In the genomic region with DNA sequence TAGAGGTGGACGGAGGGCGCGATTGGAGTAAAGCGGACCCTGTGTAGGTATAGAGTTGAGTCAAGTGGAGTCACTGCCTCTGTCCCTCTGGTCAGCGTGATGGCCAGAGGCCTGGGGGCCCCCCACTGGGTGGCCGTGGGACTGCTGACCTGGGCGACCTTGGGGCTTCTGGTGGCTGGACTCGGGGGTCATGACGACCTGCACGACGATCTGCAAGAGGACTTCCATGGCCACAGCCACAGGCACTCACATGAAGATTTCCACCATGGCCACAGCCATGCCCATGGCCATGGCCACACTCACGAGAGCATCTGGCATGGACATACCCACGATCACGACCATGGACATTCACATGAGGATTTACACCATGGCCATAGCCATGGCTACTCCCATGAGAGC, we compare ENCODE assay signal across 8 cellular contexts. TPM values are rescaled to one million over a fixed set of nuclear protein-coding genes. Genes with fewer than 3 reads are reported as not detected.
DNase-seq lines count a peak whose midpoint lies in the region; ATAC-seq and TF ChIP-seq lines count a peak whose summit lies in the region.

No MANE protein-coding gene starts in this region.

- TF ChIP-seq RAD21 in IMR-90 (IDR thresholded peaks at IDR 0.05; ENCODE audit: low read length), result no peak

- H3K9me1 ChIP-seq in IMR-90 (ENCODE audit: insufficient read depth, low read length), result peaks cover 31% of the 10 kb centered on the region

- H2AK5ac ChIP-seq in IMR-90 (ENCODE audit: low read depth, low read length), result peak overlapping the region; percentile 99

- no peak overlapping the region for H2BK20ac ChIP-seq in IMR-90 (ENCODE audit: low read depth, low read length)

- POLR2A ChIA-PET in AG04449 (lab: Yijun Ruan, JAX) (no interaction called here), IMR-90 (lab: Charles Lee; ENCODE audit: unreplicated experiment) (no interaction called here)

- H2AFZ ChIP-seq in IMR-90 (replicated peaks; ENCODE audit: low read length, poor library complexity), result peak overlapping the region; percentile 99

- intact Hi-C loops in IMR-90 (cut with micrococcal nuclease), result loop anchor here (2.0 kb wide), 2 partner anchors 48 to 228 kb away; no protein-coding TSS in a partner anchor

- TF ChIP-seq CTCF in AG04449 (IDR thresholded peaks at IDR 0.05; ENCODE audit: insufficient read depth, low read length, missing control alignments) (no peak), IMR-90 (conservative IDR thresholded peaks at IDR 0.05; ENCODE audit: low read depth, low read length) (0 out of 2 replicates have a peak, but pooled peaks have one; percentile 4), choroid plexus epithelial cell (conservative IDR thresholded peaks at IDR 0.05; ENCODE audit: low read depth, low read length) (no peak)

- H4K20me1 ChIP-seq in IMR-90 (ENCODE audit: insufficient read depth, low read length), result peaks cover 55% of the 10 kb centered on the region; the same call in 1 of the 2 replicates

- ATAC-seq in IMR-90 (ENCODE audit: low read depth) (peak; percentile 3), GM21381 (IDR thresholded peaks at IDR 0.05; ENCODE audit: unreplicated experiment) (no peak)

- dilution Hi-C loops in IMR-90 (cut with HindIII; ENCODE audit: low sequenced_read_pairs, unreplicated experiment), result no loop called here

- H3K27me3 ChIP-seq in IMR-90 (ENCODE audit: control insufficient read depth, insufficient read depth, low read length) (no peaks in the 10 kb centered on the region), mucosa of rectum (ENCODE audit: control insufficient read depth in 2 of 2, insufficient read depth in 2 of 2, low read length in 2 of 2) (no peaks in the 10 kb centered on the region)

- 21% methylated on average over 5 of the region's 14 CpGs; no CpG with 5 or more reads in 1 of the 2 experiments for WGBS in IMR-90 (ENCODE audit: extremely low coverage in 2 of 2, insufficient read length in 1 of 2), 2 experiments

- peak overlapping the region; percentile 13; the same call in 2 of the 3 replicates for H2BK15ac ChIP-seq in IMR-90 (ENCODE audit: low read depth, low read length)

- peak overlapping the region; percentile 88 for H3K18ac ChIP-seq in IMR-90 (ENCODE audit: low read depth, low read length)

- H3K14ac ChIP-seq in IMR-90 (replicated peaks; ENCODE audit: low read depth, low read length), result peak overlapping the region; percentile 100

- H3K4ac ChIP-seq in IMR-90 (ENCODE audit: low read depth, low read length), result peak overlapping the region; percentile 99

- DNase-seq in AG04449 (ENCODE audit: low read depth, low spot score) (no peak), IMR-90 (no peak), choroid plexus epithelial cell (ENCODE audit: low read depth) (no peak), mesenteric fat pad (ENCODE audit: low spot score) (no peak), SKM-1 treated with dmso at 0.1 percent for 144 hours (lab: John Stamatoyannopoulos, UW; ENCODE audit: unreplicated experiment) (no peak), NCI-H1436 treated with DMSO at 0.1 percent for 48 hours (lab: John Stamatoyannopoulos, UW) (no peak)

- peak overlapping the region; percentile 81 to 99 for H4K8ac ChIP-seq in IMR-90 (ENCODE audit: low read depth in 2 of 2, low read length in 2 of 2)

- H3K56ac ChIP-seq in IMR-90 (ENCODE audit: extremely low read depth, insufficient read depth, low read length), result peak overlapping the region; percentile 100

- BruUV-seq in IMR-90 (replicated peaks; lab: Mats Ljungman, UMichigan), result TSS peak; percentile 91

- H2BK5ac ChIP-seq in IMR-90 (ENCODE audit: low read depth, low read length, poor library complexity, severe bottlenecking), result peak overlapping the region; percentile 95

- peak overlapping the region; percentile 76 for H2BK120ac ChIP-seq in IMR-90 (ENCODE audit: low read depth, low read length)

- H3K4me1 ChIP-seq in IMR-90 (ENCODE audit: control insufficient read depth, insufficient read depth, low read length) (peaks cover 25% of the 10 kb centered on the region), mucosa of rectum (ENCODE audit: control insufficient read depth in 2 of 2, insufficient read depth in 2 of 2, low read length in 2 of 2) (peaks cover 37 to 45% of the 10 kb centered on the region in 2 donors)

- H3K9ac ChIP-seq in IMR-90 (ENCODE audit: low read depth, low read length) (peak overlapping the region; percentile 98), mucosa of rectum (ENCODE audit: low read depth in 1 of 2, low read length in 2 of 2) (peak overlapping the region; percentile 95 to 98)

- H3K4me3 ChIP-seq in AG04449 (ENCODE audit: low read depth, low read length), result peak overlapping the region; percentile 72
- peak overlapping the region; percentile 73 for H3K4me3 ChIP-seq in IMR-90 (ENCODE audit: insufficient read depth, low read depth, low read length)
- peak overlapping the region; percentile 94 for H3K4me3 ChIP-seq in choroid plexus epithelial cell (ENCODE audit: low read depth, low read length)
- H3K4me3 ChIP-seq in mucosa of rectum (ENCODE audit: low read length in 2 of 2), result peak overlapping the region; percentile 94 to 99

- CTCF ChIA-PET in AG04449 (lab: Yijun Ruan, JAX) (no interaction called here), IMR-90 (lab: Yijun Ruan, JAX) (no interaction called here)

- H3K36me3 ChIP-seq in IMR-90 (ENCODE audit: control insufficient read depth, insufficient read depth, low read length), result peaks cover 34% of the 10 kb centered on the region
- H3K36me3 ChIP-seq in mucosa of rectum (ENCODE audit: control insufficient read depth in 2 of 2, insufficient read depth in 2 of 2, low read length in 2 of 2), result peaks cover 33 to 37% of the 10 kb centered on the region in 2 donors

- TF ChIP-seq POLR2A in IMR-90 (IDR thresholded peaks at IDR 0.05; ENCODE audit: low read depth, low read length), result no peak

- H4K5ac ChIP-seq in IMR-90 (ENCODE audit: low read depth, low read length), result peak overlapping the region; percentile 85

- peak overlapping the region; percentile 99 for H4K91ac ChIP-seq in IMR-90 (ENCODE audit: insufficient read depth, low read depth, low read length)

- in situ Hi-C loops in IMR-90 (cut with MboI; ENCODE audit: low sequenced_read_pairs), result no loop called here

- H2AK9ac ChIP-seq in IMR-90 (replicated peaks; ENCODE audit: low read depth, low read length, poor library complexity), result peak overlapping the region; percentile 100

- H3K79me1 ChIP-seq in IMR-90 (ENCODE audit: low read depth in 1 of 2, low read length in 2 of 2), result peaks cover 20 to 88% of the 10 kb centered on the region in 2 experiments; a peak in 3 of 4 replicates

- no peaks in the 10 kb centered on the region for H3K9me3 ChIP-seq in IMR-90 (ENCODE audit: control insufficient read depth, insufficient read depth, low read length)
- no peaks in the 10 kb centered on the region for H3K9me3 ChIP-seq in mucosa of rectum (ENCODE audit: control insufficient read depth in 2 of 2, low read length in 2 of 2)

- H3K27ac ChIP-seq in IMR-90 (ENCODE audit: insufficient read depth, low read length) (peak overlapping the region; percentile 92), mucosa of rectum (ENCODE audit: low read depth in 2 of 2, low read length in 2 of 2) (peak overlapping the region; percentile 97 to 99)

- peak overlapping the region; percentile 99 for H3K23ac ChIP-seq in IMR-90 (ENCODE audit: low read depth, low read length)

- peak overlapping the region; percentile 99 for H3K4me2 ChIP-seq in IMR-90 (ENCODE audit: low read depth, low read length)

TF ChIP-seq in IMR-90, 13 proteins besides CTCF, POLR2A, EP300 and RAD21 (continues in another document):
- no peak for TF ChIP-seq RCOR1 (IDR thresholded peaks at IDR 0.05; ENCODE audit: insufficient replicate concordance, low read length)
- TF ChIP-seq BHLHE40 (IDR thresholded peaks at IDR 0.05; ENCODE audit: low read depth, low read length), result no peak
- TF ChIP-seq USF2 (IDR thresholded peaks at IDR 0.05; ENCODE audit: low read depth, low read length), result no peak

RNA-seq across cellular contexts. Expression of gene SLC39A7, which starts 0.5 kb away (rescaled TPM):
- total RNA-seq in IMR-90 (2012; rRNA removed), result 134 and 135 TPM in 2 replicates
- polyA plus RNA-seq in IMR-90 (2012; rRNA removed), result 196 and 208 TPM in 2 replicates
- 141 and 149 TPM in 2 replicates for polyA plus RNA-seq in IMR-90 (2012; cell fraction: cytosol; rRNA removed)
- 129 and 163 TPM in 2 replicates for polyA plus RNA-seq in IMR-90 (2012; cell fraction: nucleus; rRNA removed; ENCODE audit: low replicate concordance)
- total RNA-seq in mesenteric fat pad, result 109 TPM

RNA-seq across cellular contexts. Expression of gene RXRB, which starts 0.7 kb away (rescaled TPM):
- total RNA-seq in IMR-90 (2012; rRNA removed), result 16.7 and 18.6 TPM in 2 replicates
- 46.9 and 53.7 TPM in 2 replicates for polyA plus RNA-seq in IMR-90 (2012; rRNA removed)
- 29.7 and 30.4 TPM in 2 replicates for polyA plus RNA-seq in IMR-90 (2012; cell fraction: cytosol; rRNA removed)
- polyA plus RNA-seq in IMR-90 (2012; cell fraction: nucleus; rRNA removed; ENCODE audit: low replicate concordance), result 257 and 289 TPM in 2 replicates
- 35.8 TPM for total RNA-seq in mesenteric fat pad

RNA-seq across cellular contexts. Expression of gene HSD17B8, which starts 3.3 kb away (rescaled TPM):
- 1.6 and 1.9 TPM in 2 replicates for total RNA-seq in IMR-90 (2012; rRNA removed)
- 3.4 and 4.3 TPM in 2 replicates for polyA plus RNA-seq in IMR-90 (2012; rRNA removed)
- 2.8 and 6.2 TPM in 2 replicates for polyA plus RNA-seq in IMR-90 (2012; cell fraction: cytosol; rRNA removed)
- 6.7 and 11.7 TPM in 2 replicates for polyA plus RNA-seq in IMR-90 (2012; cell fraction: nucleus; rRNA removed; ENCODE audit: low replicate concordance)
- total RNA-seq in mesenteric fat pad, result 5.3 TPM

RNA-seq across cellular contexts. Expression of gene RING1, which starts 7.2 kb away (rescaled TPM):
- 14.9 and 16.4 TPM in 2 replicates for total RNA-seq in IMR-90 (2012; rRNA removed)
- 38.2 and 40.8 TPM in 2 replicates for polyA plus RNA-seq in IMR-90 (2012; rRNA removed)
- polyA plus RNA-seq in IMR-90 (2012; cell fraction: cytosol; rRNA removed), result 41.2 and 49.4 TPM in 2 replicates
- polyA plus RNA-seq in IMR-90 (2012; cell fraction: nucleus; rRNA removed; ENCODE audit: low replicate concordance), result 110 and 131 TPM in 2 replicates
- 32.6 TPM for total RNA-seq in mesenteric fat pad

RNA-seq across cellular contexts. Expression of gene COL11A2, which starts 8.9 kb away (rescaled TPM):
- total RNA-seq in IMR-90 (2012; rRNA removed) (under 0.01 TPM in 2 replicates), mesenteric fat pad (0.67 TPM)
- 0.38 and 0.52 TPM in 2 replicates for polyA plus RNA-seq in IMR-90 (2012; rRNA removed)
- 0.12 and 0.30 TPM in 2 replicates for polyA plus RNA-seq in IMR-90 (2012; cell fraction: cytosol; rRNA removed)
- polyA plus RNA-seq in IMR-90 (2012; cell fraction: nucleus; rRNA removed; ENCODE audit: low replicate concordance), result 5.5 and 8.0 TPM in 2 replicates
